In the genomic region with DNA sequence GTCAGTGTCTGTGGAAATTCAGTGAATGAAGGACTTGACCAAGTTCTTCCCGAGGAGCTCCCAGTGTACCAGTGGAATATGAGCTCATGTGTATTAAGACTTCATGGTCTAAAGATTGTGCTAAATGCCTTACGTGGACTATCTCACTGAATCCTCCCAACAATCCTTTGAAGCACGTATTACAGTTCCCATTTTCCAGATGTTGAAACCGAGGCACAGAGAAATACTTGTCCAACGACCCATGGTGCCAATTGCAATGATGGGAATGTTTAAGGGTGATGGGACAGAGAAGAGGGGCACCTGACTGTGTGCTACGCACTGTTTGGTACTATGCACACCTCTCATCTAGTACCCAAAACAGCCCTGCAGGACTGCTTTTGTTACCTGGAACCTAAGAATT, we compare ENCODE assay signal across 21 cellular contexts.
DNase-seq lines count a peak whose midpoint lies in the region; ATAC-seq, FAIRE-seq and TF ChIP-seq lines count a peak whose summit lies in the region.
"Had no signal": no experiment of that assay in that cellular context is flagged by ENCODE, and none has a peak within 500 bp of the region (broad histone marks: within the 10 kb centered on the region; RNA-seq: fewer than 3 reads in every experiment).

No MANE protein-coding gene starts in this region.

- ATAC-seq in pancreas = no peak
- ATAC-seq: A549; CD8-positive, alpha-beta T cell had no signal

- no peaks in the 10 kb centered on the region for H3K9me2 ChIP-seq in Karpas-422 (replicated peaks; ENCODE audit: insufficient read depth, low read length)

- H3K4me1 Mint-ChIP-seq in MCF 10A (ENCODE audit: insufficient read depth, unreplicated experiment) = peaks cover 10% of the 10 kb centered on the region

- no peak overlapping the region for H3K4me3 ChIP-seq in mammary epithelial cell (replicated peaks in 1 of 3; ENCODE audit: insufficient read depth in 1 of 3, low read depth in 2 of 3, low read length in 3 of 3)
- H3K4me3 ChIP-seq in Karpas-422 (ENCODE audit: low read length) = no peak overlapping the region
- H3K4me3 ChIP-seq in coronary artery = no peak overlapping the region
- no peak overlapping the region for H3K4me3 ChIP-seq in pancreas
- H3K4me3 ChIP-seq: A549; BLaER1 treated with 17β-estradiol and CSF1 and Interleukin-3, amounts not matched to agents 10 nM and 100 nM had no signal

- in situ Hi-C loops in mammary epithelial cell (cut with MboI; ENCODE audit: low sequenced_read_pairs in 2 of 2) = no loop called here

- POLR2A ChIA-PET in MCF 10A (lab: Yijun Ruan, JAX) = interaction anchor here (1.0 kb wide), 1 partner anchor 162 kb away, joined by 5 read pairs; no protein-coding TSS in a partner anchor

- H3K9ac ChIP-seq in mammary epithelial cell (ENCODE audit: insufficient read depth, low read length) (no peak overlapping the region), Karpas-422 (ENCODE audit: low read length) (no peak overlapping the region)
- H3K9ac ChIP-seq: BLaER1 treated with 17β-estradiol and CSF1 and Interleukin-3, amounts not matched to agents 10 nM and 100 nM had no signal

- intact Hi-C loops in MCF 10A (cut with micrococcal nuclease) = no loop called here
- intact Hi-C loops in mammary epithelial cell (cut with micrococcal nuclease) = no loop called here
- intact Hi-C loops in pancreas (cut with DNase I) = no loop called here

- H2AFZ ChIP-seq in mammary epithelial cell (ENCODE audit: low read depth, low read length) (no peak overlapping the region), Karpas-422 (ENCODE audit: low read length) (no peak overlapping the region)

- H3K27ac Mint-ChIP-seq in MCF 10A (ENCODE audit: low read depth, unreplicated experiment) = no peak overlapping the region
- H3K27ac Mint-ChIP-seq: B cell; CD4-positive, alpha-beta T cell; CD8-positive, alpha-beta T cell had no signal

- no peak for FAIRE-seq in pancreas (lab: Jason Lieb, UNC)
- FAIRE-seq: A549, D721Med, G401.6, GM12891 had no signal

- H3K27ac ChIP-seq in mammary epithelial cell (ENCODE audit: insufficient read depth, low read depth, low read length) (no peak overlapping the region), Karpas-422 (ENCODE audit: low read length) (peak overlapping the region; percentile 97), coronary artery (no peak overlapping the region), pancreas (no peak overlapping the region)
- H3K27ac ChIP-seq: 22Rv1; A549; BLaER1 treated with 17β-estradiol and CSF1 and Interleukin-3, amounts not matched to agents 10 nM and 100 nM; C4-2B had no signal

- H3K4me3 Mint-ChIP-seq in MCF 10A (ENCODE audit: unreplicated experiment) = no peak overlapping the region
- H3K4me3 Mint-ChIP-seq: B cell; CD4-positive, alpha-beta T cell; CD8-positive, alpha-beta T cell had no signal

- CTCF ChIA-PET in MCF 10A (lab: Yijun Ruan, JAX) (interaction anchor here (0.7 to 6.5 kb wide), 5 partner anchors 10 to 161 kb away, joined by 3 to 46 read pairs (median 4); no protein-coding TSS in a partner anchor), mammary epithelial cell (lab: Charles Lee; ENCODE audit: low non-redundant PET) (no interaction called here)

- dilution Hi-C loops in mammary epithelial cell (cut with HindIII; ENCODE audit: low sequenced_read_pairs) = no loop called here

- no peak for TF ChIP-seq CTCF in MCF 10A (IDR thresholded peaks at IDR 0.05; ENCODE audit: unreplicated experiment)
- TF ChIP-seq CTCF in mammary epithelial cell (conservative IDR thresholded peaks at IDR 0.05 in 1 of 2, IDR thresholded peaks at IDR 0.05 in 1 of 2; ENCODE audit: extremely low read depth in 1 of 2, insufficient read depth in 1 of 2, low read depth in 1 of 2, low read length in 2 of 2) = no peak
- no peak for TF ChIP-seq CTCF in coronary artery (IDR thresholded peaks at IDR 0.05)
- no peak for TF ChIP-seq CTCF in pancreas (IDR thresholded peaks at IDR 0.05)

- H3K4me2 ChIP-seq in mammary epithelial cell (ENCODE audit: insufficient read depth, low read depth, low read length) (no peak overlapping the region), Karpas-422 (ENCODE audit: low read depth, low read length, poor library complexity, severe bottlenecking) (no peak overlapping the region)
- H3K4me2 ChIP-seq: A549; BLaER1 treated with 17β-estradiol and CSF1 and Interleukin-3, amounts not matched to agents 10 nM and 100 nM had no signal

- H3K4me1 ChIP-seq in mammary epithelial cell (ENCODE audit: insufficient read depth, low read length) = peaks cover 8% of the 10 kb centered on the region
- H3K4me1 ChIP-seq in Karpas-422 (ENCODE audit: low read length) = peaks cover 89% of the 10 kb centered on the region
- peaks cover 7 to 9% (median 7%) of the 10 kb centered on the region in 3 donors for H3K4me1 ChIP-seq in pancreas
- H3K4me1 ChIP-seq: A549, Caco-2 had no signal

- no peaks in the 10 kb centered on the region for H3K36me3 ChIP-seq in mammary epithelial cell (ENCODE audit: insufficient read depth, low read length)
- no peaks in the 10 kb centered on the region; the same call in 1 of the 2 replicates for H3K36me3 ChIP-seq in Karpas-422 (ENCODE audit: insufficient read depth, low read length)
- H3K36me3 ChIP-seq in pancreas = no peaks in the 10 kb centered on the region

- H3K27me3 Mint-ChIP-seq in MCF 10A (ENCODE audit: insufficient read depth, unreplicated experiment) = no peaks in the 10 kb centered on the region
- H3K27me3 Mint-ChIP-seq: B cell had no signal

- H3K36me3 Mint-ChIP-seq in MCF 10A (ENCODE audit: insufficient read depth, unreplicated experiment) = peaks cover 9% of the 10 kb centered on the region
- H3K36me3 Mint-ChIP-seq: CD8-positive, alpha-beta T cell had no signal

- no peaks in the 10 kb centered on the region for H3K27me3 ChIP-seq in mammary epithelial cell (ENCODE audit: insufficient read depth, low read length)
- no peaks in the 10 kb centered on the region for H3K27me3 ChIP-seq in Karpas-422 (ENCODE audit: low read length)
- no peaks in the 10 kb centered on the region for H3K27me3 ChIP-seq in pancreas
- H3K27me3 ChIP-seq: BLaER1 treated with 17β-estradiol and CSF1 and Interleukin-3, amounts not matched to agents 10 nM and 100 nM had no signal

- H3K79me2 ChIP-seq in mammary epithelial cell (ENCODE audit: insufficient read depth, low read length) (no peaks in the 10 kb centered on the region), Karpas-422 (ENCODE audit: low read length) (0 out of 2 replicates have a peak, but pooled peaks cover 3% of the 10 kb centered on the region)

- H3K9me3 ChIP-seq in mammary epithelial cell (replicated peaks; ENCODE audit: insufficient read depth, low read length) = no peaks in the 10 kb centered on the region
- H3K9me3 ChIP-seq in Karpas-422 (ENCODE audit: low read length) = no peaks in the 10 kb centered on the region
- H3K9me3 ChIP-seq in pancreas = no peaks in the 10 kb centered on the region
- H3K9me3 ChIP-seq: A549; BLaER1 treated with 17β-estradiol and CSF1 and Interleukin-3, amounts not matched to agents 10 nM and 100 nM; Caco-2 had no signal

- 77% methylated on average over 6 of the region's 6 CpGs for WGBS in mammary epithelial cell (ENCODE audit: low coverage, missing lambda C conversion rate)
- WGBS in pancreas, 2 donors = 77 to 84% methylated on average over 6 of the region's 6 CpGs

- BruUV-seq in MCF 10A (replicated peaks; lab: Mats Ljungman, UMichigan) = TSS peak; percentile 14
- no TSS peak for BruUV-seq in mammary epithelial cell (replicated peaks; lab: Mats Ljungman, UMichigan)

- H3K9me3 Mint-ChIP-seq in MCF 10A (ENCODE audit: unreplicated experiment) = no peaks in the 10 kb centered on the region
- H3K9me3 Mint-ChIP-seq: CD4-positive, alpha-beta T cell; CD8-positive, alpha-beta T cell had no signal

- no peaks in the 10 kb centered on the region for H4K20me1 ChIP-seq in mammary epithelial cell (ENCODE audit: insufficient read depth, low read length)
- H4K20me1 ChIP-seq in Karpas-422 (ENCODE audit: insufficient read depth, low read depth, low read length) = no peaks in the 10 kb centered on the region

- DNase-seq in MCF 10A (ENCODE audit: unreplicated experiment) (no peak), mammary epithelial cell (no peak), Karpas-422 (no peak), coronary artery (ENCODE audit: low spot score) (peak; percentile 52), NCI-H1930 (lab: John Stamatoyannopoulos, UW) (no peak), pancreas (no peak)
- DNase-seq: AML-193; Caco-2; Calu3; CD4-positive, alpha-beta T cell; DMS79 treated with DMSO at 0.1 percent for 48 hours; GF-D8 had no signal
